ENCODE assay signal across 11 cellular contexts in genomic region chr4:2436301-2436700, GRCh38. TPM values are rescaled to one million over a fixed set of nuclear protein-coding genes. Genes with fewer than 3 reads are reported as not detected.
DNase-seq lines count a peak whose midpoint lies in the region; ATAC-seq and TF ChIP-seq lines count a peak whose summit lies in the region.
"Had no signal": no experiment of that assay in that cellular context is flagged by ENCODE, and none has a peak within 500 bp of the region (broad histone marks: within the 10 kb centered on the region; RNA-seq: fewer than 3 reads in every experiment).

No MANE protein-coding gene starts in this region.

- ATAC-seq in mucosa of descending colon (peak; percentile 78), HG03025 (IDR thresholded peaks at IDR 0.05; ENCODE audit: low FRiP score, unreplicated experiment) (no peak)

- no peak for TF ChIP-seq CTCF in mucosa of descending colon (IDR thresholded peaks at IDR 0.05)

- no peaks in the 10 kb centered on the region for H3K9me3 ChIP-seq in mucosa of descending colon

- DNase-seq in C1 segment of cervical spinal cord (lab: John Stamatoyannopoulos, UW) (peak in 10 of 14 donors; percentile 25 to 81 (median 42)), HT-29 (ENCODE audit: low spot score) (peak; percentile 47), cerebellum (ENCODE audit: low spot score) (peak; percentile 87), mucosa of descending colon (peak in 1 of 3 donors; percentile 43), SKM-1 treated with dmso at 0.1 percent for 144 hours (lab: John Stamatoyannopoulos, UW; ENCODE audit: unreplicated experiment) (no peak), COLO829 (ENCODE audit: low spot score) (no peak)
- no peak for DNase-seq in activated naive CD4-positive, alpha-beta T cell treated with anti-CD3 and anti-CD28 coated beads, Interleukin-2, amount 10 ng/mL, durations not matched to agents 7 days and 5 days

- H3K4me1 Mint-ChIP-seq in activated naive CD4-positive, alpha-beta T cell treated with anti-CD3 and anti-CD28 coated beads, Interleukin-2, amount 10 ng/mL, durations not matched to agents 7 days and 5 days, result peaks cover under 1% of the 10 kb centered on the region

- H3K36me3 ChIP-seq in mucosa of descending colon (ENCODE audit: low read depth), result no peaks in the 10 kb centered on the region

- no peak overlapping the region for H3K4me3 ChIP-seq in mucosa of descending colon

- H3K4me1 ChIP-seq in mucosa of descending colon (ENCODE audit: low read depth), result no peaks in the 10 kb centered on the region

- H3K36me3 Mint-ChIP-seq in activated naive CD4-positive, alpha-beta T cell treated with anti-CD3 and anti-CD28 coated beads, Interleukin-2, amount 10 ng/mL, durations not matched to agents 7 days and 5 days, result no peaks in the 10 kb centered on the region

- H3K27me3 Mint-ChIP-seq in activated naive CD4-positive, alpha-beta T cell treated with anti-CD3 and anti-CD28 coated beads, Interleukin-2, amount 10 ng/mL, durations not matched to agents 7 days and 5 days, result peaks cover 21% of the 10 kb centered on the region
- H3K27me3 Mint-ChIP-seq: central memory CD8-positive, alpha-beta T cell had no signal

- no peak overlapping the region for H3K27ac Mint-ChIP-seq in activated naive CD4-positive, alpha-beta T cell treated with anti-CD3 and anti-CD28 coated beads, Interleukin-2, amount 10 ng/mL, durations not matched to agents 7 days and 5 days
- H3K27ac Mint-ChIP-seq: nephron; T-helper 1 cell treated with Interleukin-12 subunit alpha and Interleukin-12 subunit beta and Interleukin-4 antibody, amounts not matched to agents 30 μg/mL and 1 μg/mL, for 36 hours had no signal

- no peak overlapping the region for H3K4me3 Mint-ChIP-seq in activated naive CD4-positive, alpha-beta T cell treated with anti-CD3 and anti-CD28 coated beads, Interleukin-2, amount 10 ng/mL, durations not matched to agents 7 days and 5 days
- H3K4me3 Mint-ChIP-seq: central memory CD8-positive, alpha-beta T cell; nephron; T-helper 1 cell treated with Interleukin-12 subunit alpha and Interleukin-12 subunit beta and Interleukin-4 antibody, amounts not matched to agents 30 μg/mL and 1 μg/mL, for 36 hours had no signal

- H3K9me3 Mint-ChIP-seq in activated naive CD4-positive, alpha-beta T cell treated with anti-CD3 and anti-CD28 coated beads, Interleukin-2, amount 10 ng/mL, durations not matched to agents 7 days and 5 days, result no peaks in the 10 kb centered on the region
- H3K9me3 Mint-ChIP-seq: central memory CD8-positive, alpha-beta T cell; nephron; T-helper 1 cell treated with Interleukin-12 subunit alpha and Interleukin-12 subunit beta and Interleukin-4 antibody, amounts not matched to agents 30 μg/mL and 1 μg/mL, for 36 hours had no signal

- intact Hi-C loops in mucosa of descending colon (cut with DNase I, micrococcal nuclease), result no loop called here

- CTCF ChIA-PET in activated naive CD4-positive, alpha-beta T cell treated with anti-CD3 and anti-CD28 coated beads, Interleukin-2, amount 10 ng/mL, durations not matched to agents 7 days and 5 days (lab: Charles Lee), result interaction anchor here (1.0 to 1.4 kb wide), 2 partner anchors 43 to 216 kb away, joined by 3 to 8 read pairs; no protein-coding TSS in a partner anchor

RNA-seq across cellular contexts. Expression of gene CFAP99, which starts 17.5 kb away (rescaled TPM):
- not detected in 2 replicates for total RNA-seq in HT-29 (2014; rRNA removed; shearing (Covaris generic))
- total RNA-seq in cerebellum (0.45 TPM), mucosa of descending colon (1 to 10 TPM; 1.2 to 1.3 (median 1.2) TPM)

RNA-seq across cellular contexts. Expression of gene ZFYVE28, which starts 17.9 kb away (rescaled TPM):
- total RNA-seq in HT-29 (2014; rRNA removed; shearing (Covaris generic)), result 0.26 and 2.0 TPM in 2 replicates
- total RNA-seq in cerebellum (5.7 TPM), mucosa of descending colon (10 to 100 TPM; 32.4 to 56.4 (median 42.9) TPM)

RNA-seq across cellular contexts. Expression of gene RNF4, which starts 32.6 kb away (rescaled TPM):
- 44.9 and 47.1 TPM in 2 replicates for total RNA-seq in HT-29 (2014; rRNA removed; shearing (Covaris generic))
- total RNA-seq in cerebellum (45.0 TPM), mucosa of descending colon (10 to 100 TPM; 48.0 to 55.1 (median 51.9) TPM)

Comparison
In these comparisons a context has a peak if more than half of its experiments do, and no peak if none do; other contexts are left out.
1. DNase-seq: peak in C1 segment of cervical spinal cord (10 of 14), HT-29 (single experiment) and cerebellum (single experiment); none in activated naive CD4-positive, alpha-beta T cell treated with anti-CD3 and anti-CD28 coated beads, Interleukin-2, amount 10 ng/mL, durations not matched to agents 7 days and 5 days (single experiment), SKM-1 treated with dmso at 0.1 percent for 144 hours (single experiment) and COLO829 (single experiment).